ENCODE assay signal across 22 cellular contexts in genomic region chr3:100179692-100180349, GRCh38.
DNase-seq lines count a peak whose midpoint lies in the region; ATAC-seq, FAIRE-seq and TF ChIP-seq lines count a peak whose summit lies in the region.
"Had no signal": no experiment of that assay in that cellular context is flagged by ENCODE, and none has a peak within 500 bp of the region (broad histone marks: within the 10 kb centered on the region; RNA-seq: fewer than 3 reads in every experiment).

No MANE protein-coding gene starts in this region.

- BruUV-seq in K562 (replicated peaks; lab: Mats Ljungman, UMichigan), result no TSS peak

- H3K27ac ChIP-seq in BLaER1, result no peak overlapping the region
- no peak overlapping the region for H3K27ac ChIP-seq in BLaER1 treated with 17β-estradiol and CSF1 and Interleukin-3, amounts not matched to agents 10 nM and 100 nM
- no peak overlapping the region for H3K27ac ChIP-seq in HEK293 (ENCODE audit: extremely low read depth, low read depth, low read length)
- H3K27ac ChIP-seq in K562 (ENCODE audit: extremely low read depth, low read depth, low read length), result no peak overlapping the region
- H3K27ac ChIP-seq: KMS-11 had no signal

- FAIRE-seq in K562 (lab: Jason Lieb, UNC), result no peak
- FAIRE-seq: A204.1, GM12891, GM19239, H54 had no signal

- no peaks in the 10 kb centered on the region for H4K20me1 ChIP-seq in BLaER1
- no peaks in the 10 kb centered on the region for H4K20me1 ChIP-seq in BLaER1 treated with 17β-estradiol and CSF1 and Interleukin-3, amounts not matched to agents 10 nM and 100 nM
- no peaks in the 10 kb centered on the region for H4K20me1 ChIP-seq in K562 (replicated peaks; ENCODE audit: control insufficient read depth, insufficient read depth, low read length)

- H3K4me3 ChIP-seq in BLaER1, result peak overlapping the region; percentile 30
- peak overlapping the region in 7 of 10 experiments; percentile 11 to 38 (median 33); a peak in 7 of 20 replicates for H3K4me3 ChIP-seq in BLaER1 treated with 17β-estradiol and CSF1 and Interleukin-3, amounts not matched to agents 10 nM and 100 nM
- H3K4me3 ChIP-seq in HEK293 (ENCODE audit: low read depth, low read length), result no peak overlapping the region
- no peak overlapping the region for H3K4me3 ChIP-seq in K562
- H3K4me3 ChIP-seq: GM23338 had no signal

- H3K9me1 ChIP-seq in K562 (ENCODE audit: control insufficient read depth, insufficient read depth, low read length), result no peaks in the 10 kb centered on the region

- H3K9me3 ChIP-seq in BLaER1 (peaks cover 44% of the 10 kb centered on the region), HEK293 (ENCODE audit: control insufficient read depth, insufficient read depth, low read depth, low read length) (no peaks in the 10 kb centered on the region), K562 (replicated peaks; ENCODE audit: control insufficient read depth, insufficient read depth, low read depth, low read length) (no peaks in the 10 kb centered on the region)
- H3K9me3 ChIP-seq in BLaER1 treated with 17β-estradiol and CSF1 and Interleukin-3, amounts not matched to agents 10 nM and 100 nM (replicated peaks in 1 of 11), result peaks cover 38 to 66% (median 51%) of the 10 kb centered on the region in 11 experiments

- POLR2A ChIA-PET in HEK293 (lab: Yijun Ruan, JAX) (no interaction called here), K562 (lab: Yijun Ruan, JAX) (no interaction called here)

- no peak overlapping the region for H3K9ac ChIP-seq in BLaER1
- H3K9ac ChIP-seq in BLaER1 treated with 17β-estradiol and CSF1 and Interleukin-3, amounts not matched to agents 10 nM and 100 nM, result no peak overlapping the region
- H3K9ac ChIP-seq in K562 (ENCODE audit: insufficient read depth in 1 of 2, low read depth in 2 of 2, low read length in 2 of 2), result no peak overlapping the region
- H3K9ac ChIP-seq: KMS-11 had no signal

- H3K36me3 ChIP-seq in BLaER1, result peaks cover 60% of the 10 kb centered on the region
- H3K36me3 ChIP-seq in BLaER1 treated with 17β-estradiol and CSF1 and Interleukin-3, amounts not matched to agents 10 nM and 100 nM, result peaks cover 40 to 65% (median 57%) of the 10 kb centered on the region in 11 experiments
- peaks cover 3 to 25% of the 10 kb centered on the region in 2 experiments; a peak in 1 of 3 replicates for H3K36me3 ChIP-seq in HEK293 (ENCODE audit: control insufficient read depth in 2 of 2, insufficient read depth in 1 of 2, low read length in 2 of 2)
- peaks cover 19% of the 10 kb centered on the region; the same call in 1 of the 3 replicates for H3K36me3 ChIP-seq in K562 (ENCODE audit: control insufficient read depth, insufficient read depth, low read length)

- no peak for ATAC-seq in K562
- no peak for ATAC-seq in GM19467 (IDR thresholded peaks at IDR 0.05; ENCODE audit: unreplicated experiment)
- ATAC-seq: GM23338, HCT116 had no signal

- H3K79me2 ChIP-seq in K562 (ENCODE audit: control insufficient read depth, insufficient read depth, low read length), result no peaks in the 10 kb centered on the region

- H3K4me1 ChIP-seq in BLaER1 (peaks cover 18% of the 10 kb centered on the region), HEK293 (ENCODE audit: control insufficient read depth, insufficient read depth, low read length) (no peaks in the 10 kb centered on the region), K562 (replicated peaks in 1 of 2; ENCODE audit: control insufficient read depth in 2 of 2, insufficient read depth in 2 of 2, low read length in 2 of 2) (no peaks in the 10 kb centered on the region)
- H3K4me1 ChIP-seq in BLaER1 treated with 17β-estradiol and CSF1 and Interleukin-3, amounts not matched to agents 10 nM and 100 nM, result peaks cover 13 to 18% (median 18%) of the 10 kb centered on the region in 10 experiments
- H3K4me1 ChIP-seq: BE2C had no signal

- TF ChIP-seq EP300 in K562 (IDR thresholded peaks at IDR 0.05; ENCODE audit: low read length), result no peak

- intact Hi-C loops in K562 (cut with micrococcal nuclease), result no loop called here

- no peak for TF ChIP-seq CTCF in HEK293 (tag by site-specific recombination; IDR thresholded peaks at IDR 0.05)
- no peak for TF ChIP-seq CTCF in K562 (IDR thresholded peaks at IDR 0.05 in 2 of 3, conservative IDR thresholded peaks at IDR 0.05 in 1 of 3; ENCODE audit: insufficient read depth in 2 of 3, low read depth in 1 of 3, low read length in 3 of 3)

- TF ChIP-seq RAD21 in K562 (CRISPR knock-in tag; conservative IDR thresholded peaks at IDR 0.05 in 1 of 2, IDR thresholded peaks at IDR 0.05 in 1 of 2), result no peak

- DNase-seq in K562 (ENCODE audit: extremely low read depth in 1 of 4, low spot score in 3 of 4), result peak in 1 of 4 experiments; percentile 20
- DNase-seq in HT-29 (ENCODE audit: low spot score), result no peak
- no peak for DNase-seq in CD1c-positive myeloid dendritic cell (ENCODE audit: extremely low spot score)
- no peak for DNase-seq in activated naive CD4-positive, alpha-beta T cell treated with Interleukin-2 at 50 U/mL for 16 hours
- DNase-seq: ACHN; BE2C; CD8-positive, alpha-beta memory T cell; COR-L47; DMS153; DMS79; GF-D8 had no signal

- TF ChIP-seq POLR2A in K562 (conservative IDR thresholded peaks at IDR 0.05), result no peak

- no peak overlapping the region for H3K4me2 ChIP-seq in BLaER1
- H3K4me2 ChIP-seq in BLaER1 treated with 17β-estradiol and CSF1 and Interleukin-3, amounts not matched to agents 10 nM and 100 nM, result no peak overlapping the region
- H3K4me2 ChIP-seq in K562 (ENCODE audit: insufficient read depth, low read length), result no peak overlapping the region
- H3K4me2 ChIP-seq: GM23338, KMS-11 had no signal

- in situ Hi-C loops in K562 (cut with MboI), result no loop called here

- CTCF ChIA-PET in HEK293 (lab: Yijun Ruan, JAX) (interaction anchor here (0.6 kb wide), 1 partner anchor 18 kb away, joined by 4 read pairs; no protein-coding TSS in a partner anchor), K562 (lab: Yijun Ruan, JAX; ENCODE audit: low intra/inter-chr PET ratio) (no interaction called here)

- no peak overlapping the region for H2AFZ ChIP-seq in K562 (ENCODE audit: low read depth, low read length)
- H2AFZ ChIP-seq: GM23338 had no signal

- 69% methylated on average over 4 of the region's 4 CpGs for WGBS in K562 (ENCODE audit: insufficient coverage, low coverage, missing lambda C conversion rate)

- H3K27me3 ChIP-seq in BLaER1 (no peaks in the 10 kb centered on the region), K562 (ENCODE audit: control insufficient read depth in 2 of 2, insufficient read depth in 2 of 2, low read length in 2 of 2) (no peaks in the 10 kb centered on the region)
- H3K27me3 ChIP-seq in BLaER1 treated with 17β-estradiol and CSF1 and Interleukin-3, amounts not matched to agents 10 nM and 100 nM, result no peaks in the 10 kb centered on the region
- H3K27me3 ChIP-seq: BE2C had no signal

TF ChIP-seq in HEK293, 187 proteins besides CTCF, POLR2A, EP300 and RAD21 (continues in another document):
- TF ChIP-seq TRIM28 (IDR thresholded peaks at IDR 0.05; ENCODE audit: borderline replicate concordance, low read length) (peak; percentile 93), TSHZ1 (tag by site-specific recombination; IDR thresholded peaks at IDR 0.05; ENCODE audit: borderline replicate concordance) (no peak)

TF ChIP-seq in K562, 482 proteins besides CTCF, POLR2A, EP300 and RAD21:
- TF ChIP-seq ZNF695 (CRISPR knock-in tag; IDR thresholded peaks at IDR 0.05), result no peak
- no peak for TF ChIP-seq CEBPZ (IDR thresholded peaks at IDR 0.05; ENCODE audit: borderline replicate concordance, low read depth, low read length)
- peak; percentile 50 for TF ChIP-seq ZFP36 (IDR thresholded peaks at IDR 0.05; ENCODE audit: low read depth, low read length, partially characterized antibody)
- peak in 1 of 2 experiments; percentile 58; a peak in 1 of 3 replicates for TF ChIP-seq CBX3 (IDR thresholded peaks at IDR 0.05; ENCODE audit: borderline replicate concordance in 1 of 2, low read length in 2 of 2)
- 0 out of 2 replicates have a peak, but pooled peaks have one; percentile 19 for TF ChIP-seq POLR2G (IDR thresholded peaks at IDR 0.05; ENCODE audit: low read depth, low read length)
- peak; percentile 89 for TF ChIP-seq CBX5 (IDR thresholded peaks at IDR 0.05; ENCODE audit: borderline replicate concordance, low read depth)
- TF ChIP-seq ZNF280A (IDR thresholded peaks at IDR 0.05; ENCODE audit: low read depth, partially characterized antibody), result peak; percentile 67
- TF ChIP-seq TRIM28 (IDR thresholded peaks at IDR 0.05), result 0 out of 2 replicates have a peak, but pooled peaks have one; percentile 71
- no peak for TF ChIP-seq PPARD (CRISPR knock-in tag; IDR thresholded peaks at IDR 0.05)
TF ChIP-seq in K562: peak in this region for 6.

Comparison
In these comparisons a context has a peak if more than half of its experiments do, and no peak if none do; other contexts are left out.
1. H3K4me3 ChIP-seq: peak in BLaER1 (single experiment) and BLaER1 treated with 17β-estradiol and CSF1 and Interleukin-3, amounts not matched to agents 10 nM and 100 nM (7 of 10); none in HEK293 (single experiment) and K562 (single experiment).